ENCODE assay signal across 25 cellular contexts in the genomic region with DNA sequence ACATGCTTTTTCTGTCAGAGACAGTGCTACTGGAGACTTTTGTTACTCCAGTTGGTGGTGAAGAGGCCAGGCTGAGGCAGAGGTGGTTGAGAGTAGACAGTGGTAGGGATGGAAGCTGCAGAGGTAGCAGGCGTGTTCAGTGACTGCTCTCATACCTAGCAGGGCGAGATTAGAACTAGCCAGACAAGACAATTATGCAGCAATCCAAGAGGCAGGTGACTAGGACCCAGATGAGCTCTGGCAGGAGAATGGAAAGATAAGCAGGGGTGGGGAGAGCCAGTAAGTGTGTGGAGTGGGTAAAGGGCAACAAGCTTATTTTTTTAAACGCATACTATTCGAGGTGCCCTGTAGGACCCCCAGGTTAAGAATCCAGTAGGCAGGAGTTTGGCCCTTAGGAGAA. TPM values are rescaled to one million over a fixed set of nuclear protein-coding genes. Genes with fewer than 3 reads are reported as not detected.
DNase-seq lines count a peak whose midpoint lies in the region; ATAC-seq, FAIRE-seq and TF ChIP-seq lines count a peak whose summit lies in the region.
"Had no signal": no experiment of that assay in that cellular context is flagged by ENCODE, and none has a peak within 500 bp of the region (broad histone marks: within the 10 kb centered on the region; RNA-seq: fewer than 3 reads in every experiment).

No MANE protein-coding gene starts in this region.

- H3K4me3 ChIP-seq in H1 (ENCODE audit: extremely low read depth in 1 of 4, insufficient read depth in 2 of 4, low read depth in 3 of 4, low read length in 4 of 4), result no peak overlapping the region
- no peak overlapping the region for H3K4me3 ChIP-seq in mucosa of descending colon
- H3K4me3 ChIP-seq: BLaER1, GM23338, HAP-1, SJSA1 had no signal

- CTCF ChIA-PET in H1 (lab: Charles Lee; ENCODE audit: partially characterized antibody), result interaction anchor here (0.6 to 2.6 kb wide), 7 partner anchors 9 to 245 kb away, joined by 3 to 10 read pairs (median 3); a partner anchor contains a TSS

- H2BK15ac ChIP-seq in H1 (ENCODE audit: low read length), result no peak overlapping the region

- H2BK12ac ChIP-seq in H1 (ENCODE audit: low read depth, low read length), result no peak overlapping the region

- no peak overlapping the region for H3K14ac ChIP-seq in H1 (ENCODE audit: insufficient read length)

- no peaks in the 10 kb centered on the region for H4K20me1 ChIP-seq in H1 (replicated peaks in 1 of 2; ENCODE audit: control insufficient read depth in 1 of 2, insufficient read depth in 2 of 2, low read length in 2 of 2)
- H4K20me1 ChIP-seq: BLaER1 had no signal

- no peak overlapping the region for H3K27ac Mint-ChIP-seq in activated CD4-positive, alpha-beta T cell treated with anti-CD3 and anti-CD28 coated beads, Interleukin-2, amount 10 ng/mL, durations not matched to agents 24 days and 14 days
- H3K27ac Mint-ChIP-seq: GM23338, HFFc6 had no signal

- peaks cover 6% of the 10 kb centered on the region for H3K4me1 Mint-ChIP-seq in activated CD4-positive, alpha-beta T cell treated with anti-CD3 and anti-CD28 coated beads, Interleukin-2, amount 10 ng/mL, durations not matched to agents 24 days and 14 days

- H3K36me3 ChIP-seq in H1 (ENCODE audit: control insufficient read depth in 2 of 4, insufficient read depth in 4 of 4, low read length in 3 of 4), result no peaks in the 10 kb centered on the region
- no peaks in the 10 kb centered on the region for H3K36me3 ChIP-seq in mucosa of descending colon (ENCODE audit: low read depth)
- H3K36me3 ChIP-seq: BLaER1, HAP-1, SJSA1 had no signal

- no peak overlapping the region for H4K91ac ChIP-seq in H1 (replicated peaks; ENCODE audit: insufficient read length, low read length)

- H2BK20ac ChIP-seq in H1 (ENCODE audit: low read length), result no peak overlapping the region

- no peak overlapping the region for H2AK5ac ChIP-seq in H1 (ENCODE audit: low read depth, low read length)

- TF ChIP-seq EP300 in H1 (IDR thresholded peaks at IDR 0.05; ENCODE audit: borderline replicate concordance in 1 of 2, low read depth in 2 of 2, low read length in 2 of 2), result no peak

- H3K27me3 Mint-ChIP-seq in activated CD4-positive, alpha-beta T cell treated with anti-CD3 and anti-CD28 coated beads, Interleukin-2, amount 10 ng/mL, durations not matched to agents 24 days and 14 days, result peaks cover 43% of the 10 kb centered on the region

- H3K18ac ChIP-seq in H1 (ENCODE audit: extremely low read depth, low read length), result no peak overlapping the region

- no peak overlapping the region for H4K5ac ChIP-seq in H1 (ENCODE audit: insufficient read length, low read depth, low read length)

- no peak overlapping the region for H4K8ac ChIP-seq in H1 (ENCODE audit: extremely low read depth, insufficient read depth, low read length)

- no peak overlapping the region for H3K56ac ChIP-seq in H1 (replicated peaks; ENCODE audit: insufficient read length, low read depth, low read length)

- no peak for FAIRE-seq in H1 (lab: Jason Lieb, UNC)
- FAIRE-seq: G401.6 had no signal

- TF ChIP-seq CTCF in H1 (IDR thresholded peaks at IDR 0.05; ENCODE audit: control extremely low read depth in 1 of 3, insufficient read depth in 1 of 3, low read depth in 1 of 3, low read length in 3 of 3) (no peak), mucosa of descending colon (IDR thresholded peaks at IDR 0.05) (no peak)

- H3K9ac ChIP-seq in H1 (replicated peaks in 1 of 4; ENCODE audit: extremely low read depth in 1 of 4, low read depth in 3 of 4, low read length in 3 of 4), result no peak overlapping the region
- H3K9ac ChIP-seq: BLaER1 had no signal

- H3K27me3 ChIP-seq in H1 (replicated peaks in 1 of 4; ENCODE audit: control insufficient read depth in 3 of 4, extremely low read depth in 1 of 4, insufficient read depth in 3 of 4, low read length in 3 of 4), result peaks cover 1 to 10% (median 7%) of the 10 kb centered on the region in 4 experiments; a peak in 6 of 7 replicates
- H3K27me3 ChIP-seq: SJSA1 had no signal

- H3K79me2 ChIP-seq in H1 (ENCODE audit: control insufficient read depth in 1 of 2, insufficient read depth in 2 of 2, low read length in 2 of 2), result no peaks in the 10 kb centered on the region

- H3K4ac ChIP-seq in H1 (replicated peaks; ENCODE audit: insufficient read length, low read depth, low read length), result no peak overlapping the region

- 79% methylated on average over 4 of the region's 4 CpGs; no CpG with 5 or more reads in 1 of the 2 experiments for WGBS in H1 (ENCODE audit: extremely low coverage in 1 of 2, insufficient coverage in 1 of 2, insufficient read length in 1 of 2, insufficient replicate concordance in 2 of 2, low coverage in 1 of 2, low lambda C conversion rate in 2 of 2, missing lambda C conversion rate in 1 of 2), 2 experiments

- peak; percentile 50 for DNase-seq in activated CD4-positive, alpha-beta T cell treated with anti-CD3 and anti-CD28 coated beads, Interleukin-2, amount 10 ng/mL, durations not matched to agents 24 days and 14 days
- no peak for DNase-seq in activated CD4-positive, alpha-beta T cell treated with anti-CD3 and anti-CD28 coated beads, Interleukin-2, amount 50 U/mL, for 48 hours
- DNase-seq in H1 (ENCODE audit: low read depth in 1 of 2, low spot score in 2 of 2) (no peak), mucosa of descending colon (peak in 1 of 3 donors; percentile 67), KBM-7 (no peak), HT-29 (ENCODE audit: low spot score) (no peak)
- no peak for DNase-seq in stimulated activated CD4-positive, alpha-beta T cell treated with anti-CD3 and anti-CD28 coated beads, Interleukin-15, amount 100 ng/mL, for 24 hours
- DNase-seq: CD4-positive, CD25-positive, alpha-beta regulatory T cell; DMS53; HFFc6; NCI-H1048; NCI-H1417 treated with DMSO at 0.1 percent for 48 hours; NCI-H1694 treated with DMSO at 0.1 percent for 48 hours; NCI-H2081; NCI-H345; NCI-H510A treated with DMSO at 0.1 percent for 48 hours; NCI-H748 treated with DMSO at 0.1 percent for 48 hours; Right ventricle myocardium superior; RPMI8226 had no signal

- H3K9me3 Mint-ChIP-seq in activated CD4-positive, alpha-beta T cell treated with anti-CD3 and anti-CD28 coated beads, Interleukin-2, amount 10 ng/mL, durations not matched to agents 24 days and 14 days, result no peaks in the 10 kb centered on the region
- H3K9me3 Mint-ChIP-seq: GM23338, HFFc6 had no signal

- TF ChIP-seq POLR2A in H1 (IDR thresholded peaks at IDR 0.05; ENCODE audit: control extremely low read depth in 1 of 2, low read depth in 2 of 2, low read length in 2 of 2), result no peak

- H3K23ac ChIP-seq in H1 (ENCODE audit: insufficient read length), result no peak overlapping the region

- H3K9me3 ChIP-seq in H1 (ENCODE audit: insufficient read depth in 2 of 2, low read depth in 1 of 2, low read length in 1 of 2), result no peaks in the 10 kb centered on the region
- H3K9me3 ChIP-seq in mucosa of descending colon, result no peaks in the 10 kb centered on the region
- H3K9me3 ChIP-seq: HAP-1, SJSA1 had no signal

- peaks cover 2% of the 10 kb centered on the region for H3K36me3 Mint-ChIP-seq in activated CD4-positive, alpha-beta T cell treated with anti-CD3 and anti-CD28 coated beads, Interleukin-2, amount 10 ng/mL, durations not matched to agents 24 days and 14 days (ENCODE audit: low read depth)
- H3K36me3 Mint-ChIP-seq: CD4-positive, CD25-positive, alpha-beta regulatory T cell had no signal

- peak; percentile 50 for ATAC-seq in mucosa of descending colon
- ATAC-seq: GM23338 had no signal

- no peak overlapping the region for H3K27ac ChIP-seq in H1 (ENCODE audit: low read depth, low read length)
- H3K27ac ChIP-seq: BLaER1, SJSA1 had no signal

- intact Hi-C loops in activated CD4-positive, alpha-beta T cell treated with anti-CD3 and anti-CD28 coated beads, Interleukin-2, amount 10 ng/mL, durations not matched to agents 24 days and 14 days (cut with micrococcal nuclease), result no loop called here
- intact Hi-C loops in mucosa of descending colon (cut with DNase I, micrococcal nuclease), result no loop called here

- POLR2A ChIA-PET in H1 (lab: Charles Lee; ENCODE audit: partially characterized antibody), result interaction anchor here (0.8 to 4.6 kb wide), 3 partner anchors 8 to 51 kb away, joined by 3 to 35 read pairs (median 4); a partner anchor contains a TSS

- H3K4me2 ChIP-seq in H1 (ENCODE audit: insufficient read depth in 1 of 2, low read depth in 2 of 2, low read length in 2 of 2), result no peak overlapping the region
- H3K4me2 ChIP-seq: BLaER1, GM23338 had no signal

- H3K23me2 ChIP-seq in H1 (ENCODE audit: low read depth, low read length), result peaks cover 4% of the 10 kb centered on the region; the same call in 1 of the 2 replicates

- H3K4me1 ChIP-seq in H1 (replicated peaks in 1 of 4; ENCODE audit: control insufficient read depth in 3 of 4, insufficient read depth in 4 of 4, low read length in 3 of 4), result peaks cover 0 to 6% (median 3%) of the 10 kb centered on the region in 4 experiments; a peak in 5 of 7 replicates
- H3K4me1 ChIP-seq in mucosa of descending colon (ENCODE audit: low read depth), result peaks cover 7% of the 10 kb centered on the region
- H3K4me1 ChIP-seq: BLaER1 had no signal

- H2BK5ac ChIP-seq in H1 (ENCODE audit: low read depth, low read length), result no peak overlapping the region

- no peaks in the 10 kb centered on the region for H3K79me1 ChIP-seq in H1 (ENCODE audit: low read depth, low read length)

- no peak for TF ChIP-seq RAD21 in H1 (IDR thresholded peaks at IDR 0.05 in 1 of 2, conservative IDR thresholded peaks at IDR 0.05 in 1 of 2; ENCODE audit: low read depth in 2 of 2, low read length in 2 of 2)

- 0 out of 2 replicates have a peak overlapping the region, but pooled peaks have one; percentile 92 for H2AFZ ChIP-seq in H1 (ENCODE audit: low read length)
- H2AFZ ChIP-seq: GM23338 had no signal

- no peak overlapping the region for H3K4me3 Mint-ChIP-seq in activated CD4-positive, alpha-beta T cell treated with anti-CD3 and anti-CD28 coated beads, Interleukin-2, amount 10 ng/mL, durations not matched to agents 24 days and 14 days
- H3K4me3 Mint-ChIP-seq: CD4-positive, CD25-positive, alpha-beta regulatory T cell; GM23338; HFFc6 had no signal

- in situ Hi-C loops in KBM-7 (cut with MboI; ENCODE audit: low pct_unique_long_range_greater_than_20kb, low sequenced_read_pairs), result no loop called here

- no peak overlapping the region for H2BK120ac ChIP-seq in H1 (replicated peaks; ENCODE audit: low read depth, low read length)

RNA-seq across cellular contexts. Expression of a gene that starts 4.8 kb away (rescaled TPM):
- 0.31 and 0.33 TPM in 2 replicates for total RNA-seq in activated CD4-positive, alpha-beta T cell treated with anti-CD3 and anti-CD28 coated beads, Interleukin-2, amount 10 ng/mL, durations not matched to agents 24 days and 14 days
- total RNA-seq in H1 (2021; fragmentation: NEBNext Ultra II Directional; extraction: Animal tissue kit (Norgen Biotek cat#: 25700)), result 0.61 and 0.93 TPM in 2 replicates
- polyA plus RNA-seq in H1 (2011; rRNA removed), result 0.25 and 0.39 TPM in 2 replicates
- polyA plus RNA-seq in H1 (2011; cell fraction: cytosol; rRNA removed), result 1.0 TPM
- 0.53 TPM for polyA plus RNA-seq in H1 (2011; cell fraction: nucleus; rRNA removed)
- 0.57 to 0.86 TPM (median 0.72 TPM) in 4 replicates for polyA plus RNA-seq in H1 (2012, experiment 1 of 2)
- polyA plus RNA-seq in H1 (2012, experiment 2 of 2), result not detected
- 0.43 TPM for polyA plus RNA-seq in H1 (2013, experiment 1 of 2)
- 0.37 TPM for polyA plus RNA-seq in H1 (2013, experiment 2 of 2)
- polyA minus RNA-seq in H1 (2011; rRNA and poly(A)+ RNA removed), result 0.32 and 0.46 TPM in 2 replicates
- polyA minus RNA-seq in H1 (2011; cell fraction: cytosol; rRNA and poly(A)+ RNA removed), result not detected
- not detected for polyA minus RNA-seq in H1 (2011; cell fraction: nucleus; rRNA and poly(A)+ RNA removed)
- 10 to 100 TPM in 1 of 3 donors, 1 to 10 TPM in 2; 1.8 to 10.4 (median 7.6) TPM for total RNA-seq in mucosa of descending colon
- 0.18 and 0.29 TPM in 2 replicates for total RNA-seq in HT-29 (2014; rRNA removed; shearing (Covaris generic))
- total RNA-seq: A172; CD4-positive, CD25-positive, alpha-beta regulatory T cell had no signal

RNA-seq across cellular contexts. Expression of a gene that starts 14.0 kb away (rescaled TPM):
- 8.1 TPM in 2 replicates for total RNA-seq in activated CD4-positive, alpha-beta T cell treated with anti-CD3 and anti-CD28 coated beads, Interleukin-2, amount 10 ng/mL, durations not matched to agents 24 days and 14 days
- 82.9 and 91.1 TPM in 2 replicates for total RNA-seq in H1 (2021; fragmentation: NEBNext Ultra II Directional; extraction: Animal tissue kit (Norgen Biotek cat#: 25700))
- polyA plus RNA-seq in H1 (2011; rRNA removed), result 30.5 and 42.0 TPM in 2 replicates
- polyA plus RNA-seq in H1 (2011; cell fraction: cytosol; rRNA removed), result 38.2 TPM
- 42.5 TPM for polyA plus RNA-seq in H1 (2011; cell fraction: nucleus; rRNA removed)
- polyA plus RNA-seq in H1 (2012, experiment 1 of 2), result 28.9 to 58.1 TPM (median 40.4 TPM) in 4 replicates
- 18.1 TPM for polyA plus RNA-seq in H1 (2012, experiment 2 of 2)
- polyA plus RNA-seq in H1 (2013, experiment 1 of 2), result 21.2 TPM
- 19.8 TPM for polyA plus RNA-seq in H1 (2013, experiment 2 of 2)
- polyA minus RNA-seq in H1 (2011; rRNA and poly(A)+ RNA removed), result 33.1 and 37.7 TPM in 2 replicates
- polyA minus RNA-seq in H1 (2011; cell fraction: cytosol; rRNA and poly(A)+ RNA removed), result 69.5 TPM
- polyA minus RNA-seq in H1 (2011; cell fraction: nucleus; rRNA and poly(A)+ RNA removed), result 35.2 TPM
- total RNA-seq in mucosa of descending colon, result 10 to 100 TPM; 28.3 to 99.5 (median 58.2) TPM
- 2.2 and 4.1 TPM in 2 replicates for total RNA-seq in HT-29 (2014; rRNA removed; shearing (Covaris generic))

RNA-seq across cellular contexts. Expression of a gene that starts 50.0 kb away (rescaled TPM):
- 45.4 and 46.5 TPM in 2 replicates for total RNA-seq in activated CD4-positive, alpha-beta T cell treated with anti-CD3 and anti-CD28 coated beads, Interleukin-2, amount 10 ng/mL, durations not matched to agents 24 days and 14 days
- total RNA-seq in H1 (2021; fragmentation: NEBNext Ultra II Directional; extraction: Animal tissue kit (Norgen Biotek cat#: 25700)), result 27.5 and 27.9 TPM in 2 replicates
- polyA plus RNA-seq in H1 (2011; rRNA removed), result 11.6 and 13.6 TPM in 2 replicates
- 14.9 TPM for polyA plus RNA-seq in H1 (2011; cell fraction: cytosol; rRNA removed)
- polyA plus RNA-seq in H1 (2011; cell fraction: nucleus; rRNA removed), result 12.4 TPM
- polyA plus RNA-seq in H1 (2012, experiment 1 of 2), result 13.0 to 22.0 TPM (median 15.7 TPM) in 4 replicates
- polyA plus RNA-seq in H1 (2012, experiment 2 of 2), result 1.1 TPM
- 16.9 TPM for polyA plus RNA-seq in H1 (2013, experiment 1 of 2)
- 16.0 TPM for polyA plus RNA-seq in H1 (2013, experiment 2 of 2)
- 18.2 and 26.2 TPM in 2 replicates for polyA minus RNA-seq in H1 (2011; rRNA and poly(A)+ RNA removed)
- 18.5 TPM for polyA minus RNA-seq in H1 (2011; cell fraction: cytosol; rRNA and poly(A)+ RNA removed)
- 37.6 TPM for polyA minus RNA-seq in H1 (2011; cell fraction: nucleus; rRNA and poly(A)+ RNA removed)
- 10 to 100 TPM; 26.5 to 40.9 (median 33.0) TPM for total RNA-seq in mucosa of descending colon
- total RNA-seq in HT-29 (2014; rRNA removed; shearing (Covaris generic)), result 9.5 and 11.1 TPM in 2 replicates

RNA-seq across cellular contexts. Expression of a gene that starts 50.9 kb away (rescaled TPM):
- total RNA-seq in activated CD4-positive, alpha-beta T cell treated with anti-CD3 and anti-CD28 coated beads, Interleukin-2, amount 10 ng/mL, durations not matched to agents 24 days and 14 days, result 21.8 and 22.2 TPM in 2 replicates
- total RNA-seq in H1 (2021; fragmentation: NEBNext Ultra II Directional; extraction: Animal tissue kit (Norgen Biotek cat#: 25700)), result 11.4 and 11.5 TPM in 2 replicates
- polyA plus RNA-seq in H1 (2011; rRNA removed), result 4.9 and 5.4 TPM in 2 replicates
- polyA plus RNA-seq in H1 (2011; cell fraction: cytosol; rRNA removed), result 4.8 TPM
- 8.1 TPM for polyA plus RNA-seq in H1 (2011; cell fraction: nucleus; rRNA removed)
- 4.5 to 6.6 TPM (median 5.3 TPM) in 4 replicates for polyA plus RNA-seq in H1 (2012, experiment 1 of 2)
- 0.80 TPM for polyA plus RNA-seq in H1 (2012, experiment 2 of 2)
- 5.0 TPM for polyA plus RNA-seq in H1 (2013, experiment 1 of 2)
- 4.8 TPM for polyA plus RNA-seq in H1 (2013, experiment 2 of 2)
- 20.0 and 23.2 TPM in 2 replicates for polyA minus RNA-seq in H1 (2011; rRNA and poly(A)+ RNA removed)
- 8.3 TPM for polyA minus RNA-seq in H1 (2011; cell fraction: cytosol; rRNA and poly(A)+ RNA removed)
- polyA minus RNA-seq in H1 (2011; cell fraction: nucleus; rRNA and poly(A)+ RNA removed), result 19.6 TPM
- 10 to 100 TPM in 1 of 3 donors, 1 to 10 TPM in 2; 6.1 to 14.4 (median 7.2) TPM for total RNA-seq in mucosa of descending colon
- 3.8 and 4.9 TPM in 2 replicates for total RNA-seq in HT-29 (2014; rRNA removed; shearing (Covaris generic))
